16 cellular contexts compared by ENCODE assay signal in genomic region chr18:40414155-40414754, GRCh38.
DNase-seq lines count a peak whose midpoint lies in the region; ATAC-seq and TF ChIP-seq lines count a peak whose summit lies in the region.
"Had no signal": no experiment of that assay in that cellular context is flagged by ENCODE, and none has a peak within 500 bp of the region (broad histone marks: within the 10 kb centered on the region; RNA-seq: fewer than 3 reads in every experiment).

No MANE protein-coding gene starts in this region.

- no peak for ATAC-seq in GM18511 (IDR thresholded peaks at IDR 0.05; ENCODE audit: unreplicated experiment)

- in situ Hi-C loops in brain microvascular endothelial cell (cut with HindIII; ENCODE audit: low pct_ligation_motif_present, low sequenced_read_pairs) = no loop called here

- H3K9me3 ChIP-seq in prostate gland = no peaks in the 10 kb centered on the region
- H3K9me3 ChIP-seq: neutrophil, thoracic aorta had no signal

- H3K27ac ChIP-seq in brain microvascular endothelial cell (no peak overlapping the region), prostate gland (no peak overlapping the region)
- H3K27ac ChIP-seq: 22Rv1, cardiac muscle cell, KMS-11, neutrophil, thoracic aorta had no signal

- H3K27me3 ChIP-seq in brain microvascular endothelial cell (replicated peaks) (no peaks in the 10 kb centered on the region), prostate gland (replicated peaks; ENCODE audit: insufficient read depth) (no peaks in the 10 kb centered on the region)
- H3K27me3 ChIP-seq: cardiac muscle cell, neutrophil had no signal

- H3K4me3 ChIP-seq in brain microvascular endothelial cell (ENCODE audit: low read depth, low read length) (no peak overlapping the region), prostate gland (no peak overlapping the region)
- H3K4me3 ChIP-seq: cardiac muscle cell, thoracic aorta had no signal

- 34% methylated on average over 5 of the region's 5 CpGs for WGBS in prostate gland

- DNase-seq in DMS 273 (lab: John Stamatoyannopoulos, UW; ENCODE audit: unreplicated experiment) = peak; percentile 19
- DNase-seq in DMS 273 treated with DMSO at 0.1 percent for 48 hours (lab: John Stamatoyannopoulos, UW) = no peak
- peak; percentile 75 for DNase-seq in NCI-H2171 treated with DMSO at 0.1 percent for 48 hours (lab: John Stamatoyannopoulos, UW)
- DNase-seq in brain microvascular endothelial cell = peak; percentile 7
- peak; percentile 1 for DNase-seq in renal cortical epithelial cell (ENCODE audit: low read depth)
- no peak for DNase-seq in prostate gland (ENCODE audit: low spot score)
- DNase-seq in KG1 (lab: John Stamatoyannopoulos, UW) = no peak
- DNase-seq: activated CD4-positive, alpha-beta T cell treated with anti-CD3 and anti-CD28 coated beads, Interleukin-2, amount 50 U/mL, for 4 hours; activated effector memory CD4-positive, alpha-beta T cell treated with Interleukin-2 at 50 U/mL for 16 hours; T-helper 9 cell had no signal

- TF ChIP-seq POLR2A in prostate gland (IDR thresholded peaks at IDR 0.05) = no peak

- no peak for TF ChIP-seq CTCF in brain microvascular endothelial cell (IDR thresholded peaks at IDR 0.05; ENCODE audit: low read depth, low read length, missing control alignments)
- TF ChIP-seq CTCF in prostate gland (IDR thresholded peaks at IDR 0.05) = no peak

- H3K36me3 ChIP-seq in brain microvascular endothelial cell (replicated peaks) (no peaks in the 10 kb centered on the region), prostate gland (no peaks in the 10 kb centered on the region)
- H3K36me3 ChIP-seq: cardiac muscle cell, neutrophil, thoracic aorta had no signal

- intact Hi-C loops in prostate gland (cut with DNase I) = no loop called here

- no peaks in the 10 kb centered on the region for H3K4me1 ChIP-seq in prostate gland (replicated peaks)

Comparison
In these comparisons a context has a peak if more than half of its experiments do, and no peak if none do; other contexts are left out.
1. DNase-seq: peak in DMS 273 (single experiment), NCI-H2171 treated with DMSO at 0.1 percent for 48 hours (single experiment), brain microvascular endothelial cell (single experiment) and renal cortical epithelial cell (single experiment); none in DMS 273 treated with DMSO at 0.1 percent for 48 hours (single experiment), prostate gland (single experiment) and KG1 (single experiment).